Comparison of ENCODE assay signal across 9 cellular contexts in genomic region chr7:44122529-44122928, GRCh38. TPM values are rescaled to one million over a fixed set of nuclear protein-coding genes. Genes with fewer than 3 reads are reported as not detected.
DNase-seq lines count a peak whose midpoint lies in the region; TF ChIP-seq lines count a peak whose summit lies in the region.
"Had no signal": no experiment of that assay in that cellular context is flagged by ENCODE, and none has a peak within 500 bp of the region (broad histone marks: within the 10 kb centered on the region; RNA-seq: fewer than 3 reads in every experiment).

No MANE protein-coding gene starts in this region.

- intact Hi-C loops in spleen (cut with DNase I; ENCODE audit: low total_unique reads) = no loop called here

- no peak for TF ChIP-seq POLR2A in spleen (IDR thresholded peaks at IDR 0.05)

- no peaks in the 10 kb centered on the region for H3K36me3 ChIP-seq in hepatocyte (replicated peaks; ENCODE audit: insufficient read depth, low read depth)
- H3K36me3 ChIP-seq in spleen = peaks cover 0 to 43% (median 12%) of the 10 kb centered on the region in 6 donors

- TF ChIP-seq CTCF in WI38 (IDR thresholded peaks at IDR 0.05; ENCODE audit: low read depth, low read length) (no peak), hepatocyte (IDR thresholded peaks at IDR 0.05; ENCODE audit: poor library complexity) (no peak), spleen (IDR thresholded peaks at IDR 0.05 in 8 of 11, conservative IDR thresholded peaks at IDR 0.05 in 3 of 11) (no peak)

- H3K4me1 ChIP-seq in hepatocyte (ENCODE audit: insufficient read depth) (peaks cover 10% of the 10 kb centered on the region), spleen (peaks cover 9 to 41% (median 19%) of the 10 kb centered on the region in 6 donors)

- H3K4me2 ChIP-seq in hepatocyte = peak overlapping the region; percentile 85

- no peaks in the 10 kb centered on the region for H4K20me1 ChIP-seq in hepatocyte (ENCODE audit: insufficient read depth, poor library complexity, severe bottlenecking)

- no peaks in the 10 kb centered on the region for H3K9me2 ChIP-seq in hepatocyte (replicated peaks; ENCODE audit: insufficient read depth)

- peak overlapping the region; percentile 13 for H2AFZ ChIP-seq in hepatocyte

- peaks cover 33% of the 10 kb centered on the region for H3K79me2 ChIP-seq in hepatocyte

- WGBS in hepatocyte (ENCODE audit: low lambda C conversion rate, missing lambda C conversion rate) = 36% methylated on average over 1 of the region's 1 CpG
- 46 to 61% (median 50%) methylated on average over 1 of the region's 1 CpG for WGBS in spleen, 5 donors

- DNase-seq in DMS 273 (lab: John Stamatoyannopoulos, UW; ENCODE audit: unreplicated experiment) (peak; percentile 57), DMS 273 treated with DMSO at 0.1 percent for 48 hours (lab: John Stamatoyannopoulos, UW) (no peak), hepatocyte (ENCODE audit: low spot score) (no peak), spleen (peak; percentile 32), NCI-H1092 treated with DMSO at 0.1 percent for 48 hours (lab: John Stamatoyannopoulos, UW) (no peak), NCI-H1092 (lab: John Stamatoyannopoulos, UW) (no peak), activated gamma-delta T cell treated with Interleukin-2 at 50 U/mL for 16 hours (no peak)
- DNase-seq: 8988T had no signal

- no peaks in the 10 kb centered on the region for H3K27me3 ChIP-seq in hepatocyte
- H3K27me3 ChIP-seq in spleen (replicated peaks in 1 of 7) = no peaks in the 10 kb centered on the region

- H3K4me3 ChIP-seq in WI38 (ENCODE audit: low read depth, low read length) (peak overlapping the region; percentile 75), hepatocyte (peak overlapping the region; percentile 25), spleen (peak overlapping the region in 7 of 8 donors; percentile 78 to 99 (median 90))

- peak overlapping the region; percentile 62 for H3K27ac ChIP-seq in hepatocyte
- peak overlapping the region in 5 of 8 donors; percentile 79 to 88 (median 86) for H3K27ac ChIP-seq in spleen

- H3K9me3 ChIP-seq in hepatocyte (ENCODE audit: low read depth) (no peaks in the 10 kb centered on the region), spleen (peaks cover 0 to 9% (median 7%) of the 10 kb centered on the region in 8 donors)

RNA-seq across cellular contexts. Expression of gene POLD2, which starts 0.8 kb away (rescaled TPM):
- 59.9 and 68.1 TPM in 2 replicates for total RNA-seq in hepatocyte
- polyA plus RNA-seq in hepatocyte = 110 and 120 TPM in 2 replicates
- 10 to 100 TPM; 31.9 to 73.0 (median 40.9) TPM for total RNA-seq in spleen
- polyA plus RNA-seq in spleen = 10 to 100 TPM; 53.7 to 79.1 (median 69.4) TPM

RNA-seq across cellular contexts. Expression of gene AEBP1, which starts 18.4 kb away (rescaled TPM):
- total RNA-seq in hepatocyte (12.8 and 26.7 TPM in 2 replicates), spleen (100 to 1,000 TPM in 2 of 7 donors, 10 to 100 TPM in 5; 67.5 to 106 (median 88.3) TPM)
- polyA plus RNA-seq in hepatocyte (108 and 129 TPM in 2 replicates), spleen (10 to 100 TPM; 41.3 to 71.7 (median 49.7) TPM)

RNA-seq across cellular contexts. Expression of gene MYL7, which starts 18.6 kb away (rescaled TPM):
- total RNA-seq in hepatocyte (0.36 and 5.2 TPM in 2 replicates), spleen (1 to 10 TPM in 1 of 7 donors, not detected in 6; 1.6 TPM)
- polyA plus RNA-seq in hepatocyte (6.9 and 8.9 TPM in 2 replicates), spleen (under 1 TPM in 1 of 3 donors, not detected in 2; 0.22 TPM)

RNA-seq across cellular contexts. Expression of gene POLM, which starts 40.2 kb away (rescaled TPM):
- total RNA-seq in hepatocyte (15.5 and 22.3 TPM in 2 replicates), spleen (100 to 1,000 TPM in 1 of 7 donors, 10 to 100 TPM in 6; 42.8 to 104 (median 63.4) TPM)
- polyA plus RNA-seq in hepatocyte (16.0 and 29.3 TPM in 2 replicates), spleen (10 to 100 TPM; 22.0 to 44.9 (median 30.3) TPM)

RNA-seq across cellular contexts. Expression of gene PGAM2, which starts 57.2 kb away (rescaled TPM):
- total RNA-seq in hepatocyte (0.73 TPM in 1 of 2 replicates, not detected in the other), spleen (1 to 10 TPM in 4 of 7 donors, under 1 TPM in 2, not detected in 1; 0.75 to 2.8 (median 1.2) TPM)
- polyA plus RNA-seq in hepatocyte (0.66 TPM in 1 of 2 replicates, not detected in the other), spleen (1 to 10 TPM; 1.6 to 4.0 (median 2.6) TPM)

Comparison
In these comparisons a context has a peak if more than half of its experiments do, and no peak if none do; other contexts are left out.
1. DNase-seq: peak in DMS 273 (single experiment) and spleen (single experiment); none in DMS 273 treated with DMSO at 0.1 percent for 48 hours (single experiment), hepatocyte (single experiment), NCI-H1092 treated with DMSO at 0.1 percent for 48 hours (single experiment), NCI-H1092 (single experiment) and activated gamma-delta T cell treated with Interleukin-2 at 50 U/mL for 16 hours (single experiment).
2. H3K4me3 ChIP-seq: peak in every context shown above with its lines; median percentile 90 in spleen; 75 in WI38; 25 in hepatocyte.